In genomic region chr10:103856497-103857175, GRCh38 we compare ENCODE assay signal across 11 cellular contexts. TPM values are rescaled to one million over a fixed set of nuclear protein-coding genes. Genes with fewer than 3 reads are reported as not detected.
DNase-seq lines count a peak whose midpoint lies in the region; ATAC-seq and TF ChIP-seq lines count a peak whose summit lies in the region.
"Had no signal": no experiment of that assay in that cellular context is flagged by ENCODE, and none has a peak within 500 bp of the region (broad histone marks: within the 10 kb centered on the region; RNA-seq: fewer than 3 reads in every experiment).

No MANE protein-coding gene starts in this region.

- WGBS in HUES64 = 78% methylated on average over 8 of the region's 8 CpGs

- POLR2A ChIA-PET in naive thymus-derived CD4-positive, alpha-beta T cell (lab: Charles Lee) = interaction anchor here (1.1 kb wide), 1 partner anchor 142 kb away, joined by 3 read pairs; no protein-coding TSS in a partner anchor

- ATAC-seq in central memory CD8-positive, alpha-beta T cell (replicated peaks; ENCODE audit: extremely low read depth, poor library complexity, severe bottlenecking) = no peak
- no peak for ATAC-seq in naive thymus-derived CD4-positive, alpha-beta T cell
- no peak for ATAC-seq in GM21367 (IDR thresholded peaks at IDR 0.05; ENCODE audit: unreplicated experiment)
- ATAC-seq: PC-3 had no signal

- peak overlapping the region; percentile 65 for H3K4me3 ChIP-seq in HUES64 (ENCODE audit: low read length)
- H3K4me3 ChIP-seq in naive thymus-derived CD4-positive, alpha-beta T cell (ENCODE audit: low read length) = no peak overlapping the region

- peak overlapping the region; percentile 48 for H3K4me3 Mint-ChIP-seq in central memory CD8-positive, alpha-beta T cell
- H3K4me3 Mint-ChIP-seq in naive thymus-derived CD4-positive, alpha-beta T cell = peak overlapping the region; percentile 45 to 79 (median 66)

- no peak overlapping the region for H3K9ac ChIP-seq in HUES64 (ENCODE audit: low read depth, low read length)

- in situ Hi-C loops in GM13976 (cut with MboI; ENCODE audit: low sequenced_read_pairs, unreplicated experiment) = no loop called here

- no peak overlapping the region for H3K27ac Mint-ChIP-seq in central memory CD8-positive, alpha-beta T cell (ENCODE audit: low read depth)
- H3K27ac Mint-ChIP-seq in naive thymus-derived CD4-positive, alpha-beta T cell = no peak overlapping the region

- H3K27ac ChIP-seq in HUES64 (ENCODE audit: low read depth, low read length) = no peak overlapping the region
- no peak overlapping the region for H3K27ac ChIP-seq in naive thymus-derived CD4-positive, alpha-beta T cell (ENCODE audit: low read depth, low read length)
- H3K27ac ChIP-seq: 22Rv1 had no signal

- H3K36me3 Mint-ChIP-seq in central memory CD8-positive, alpha-beta T cell (ENCODE audit: insufficient read depth) = no peaks in the 10 kb centered on the region
- no peaks in the 10 kb centered on the region for H3K36me3 Mint-ChIP-seq in naive thymus-derived CD4-positive, alpha-beta T cell

- H3K4me1 Mint-ChIP-seq in central memory CD8-positive, alpha-beta T cell = peaks cover 10% of the 10 kb centered on the region
- peaks cover 7 to 21% (median 17%) of the 10 kb centered on the region in 7 donors for H3K4me1 Mint-ChIP-seq in naive thymus-derived CD4-positive, alpha-beta T cell

- no peaks in the 10 kb centered on the region for H3K9me3 ChIP-seq in HUES64 (ENCODE audit: insufficient read depth, low read depth, low read length)
- no peaks in the 10 kb centered on the region for H3K9me3 ChIP-seq in naive thymus-derived CD4-positive, alpha-beta T cell (ENCODE audit: control insufficient read depth in 2 of 3, low read length in 3 of 3)
- H3K9me3 ChIP-seq: colonic mucosa had no signal

- H3K27me3 ChIP-seq in HUES64 (ENCODE audit: insufficient read depth, low read length) = peaks cover 50% of the 10 kb centered on the region
- H3K27me3 ChIP-seq in naive thymus-derived CD4-positive, alpha-beta T cell (ENCODE audit: control insufficient read depth in 2 of 2, insufficient read depth in 2 of 2, low read length in 2 of 2) = peaks cover 5 to 8% of the 10 kb centered on the region in 2 donors
- H3K27me3 ChIP-seq: colonic mucosa had no signal

- H3K27me3 Mint-ChIP-seq in central memory CD8-positive, alpha-beta T cell = peaks cover 47% of the 10 kb centered on the region
- peaks cover 22 to 80% (median 29%) of the 10 kb centered on the region in 5 donors for H3K27me3 Mint-ChIP-seq in naive thymus-derived CD4-positive, alpha-beta T cell

- peak; percentile 14 for DNase-seq in DMS53 (lab: John Stamatoyannopoulos, UW)
- DNase-seq in DMS53 treated with DMSO at 0.1 percent for 48 hours (lab: John Stamatoyannopoulos, UW; ENCODE audit: unreplicated experiment) = no peak
- no peak for DNase-seq in central memory CD8-positive, alpha-beta T cell (ENCODE audit: low spot score in 2 of 2)
- no peak for DNase-seq in naive thymus-derived CD4-positive, alpha-beta T cell
- DNase-seq in AG08395 (ENCODE audit: low spot score) = no peak
- no peak for DNase-seq in GM13976 (ENCODE audit: low spot score)
- DNase-seq: colonic mucosa, PC-3 had no signal

- no peaks in the 10 kb centered on the region for H3K9me3 Mint-ChIP-seq in central memory CD8-positive, alpha-beta T cell
- peaks cover 0 to 2% (median 0%) of the 10 kb centered on the region in 11 donors for H3K9me3 Mint-ChIP-seq in naive thymus-derived CD4-positive, alpha-beta T cell

- no peak for TF ChIP-seq CTCF in GM13976 (IDR thresholded peaks at IDR 0.05; ENCODE audit: borderline replicate concordance, control extremely low read depth, extremely low read depth, insufficient read depth, missing control alignments)

- peaks cover 11% of the 10 kb centered on the region; the same call in 1 of the 2 replicates for H3K4me1 ChIP-seq in HUES64 (ENCODE audit: insufficient read depth, low read length)
- peaks cover 0 to 9% of the 10 kb centered on the region in 2 donors for H3K4me1 ChIP-seq in naive thymus-derived CD4-positive, alpha-beta T cell (ENCODE audit: control insufficient read depth in 2 of 2, insufficient read depth in 2 of 2, low read length in 2 of 2)

- intact Hi-C loops in naive thymus-derived CD4-positive, alpha-beta T cell (cut with micrococcal nuclease) = loop anchor here (10.0 kb wide), 2 partner anchors 62 to 252 kb away; no protein-coding TSS in a partner anchor

- CTCF ChIA-PET in naive thymus-derived CD4-positive, alpha-beta T cell (lab: Charles Lee) = interaction anchor here (0.6 to 3.1 kb wide), 10 partner anchors 10 to 1977 kb away, joined by 3 to 35 read pairs (median 4); no protein-coding TSS in a partner anchor

- no peaks in the 10 kb centered on the region for H3K36me3 ChIP-seq in HUES64 (ENCODE audit: insufficient read depth, low read length)
- no peaks in the 10 kb centered on the region for H3K36me3 ChIP-seq in naive thymus-derived CD4-positive, alpha-beta T cell (ENCODE audit: control insufficient read depth in 2 of 3, insufficient read depth in 3 of 3, low read length in 3 of 3)
- H3K36me3 ChIP-seq: colonic mucosa had no signal

RNA-seq across cellular contexts. Expression of gene SH3PXD2A, which starts 1.3 kb away (rescaled TPM):
- 5.3 TPM for polyA plus RNA-seq in HUES64 (2013, experiment 1 of 2)
- polyA plus RNA-seq in HUES64 (2013, experiment 2 of 2) = 7.9 TPM
- total RNA-seq in naive thymus-derived CD4-positive, alpha-beta T cell = 10 to 100 TPM in 3 of 5 experiments, 1 to 10 TPM in 2; 7.1 to 20.5 (median 15.7) TPM
- 1 to 10 TPM in 1 of 2 donors, under 1 TPM in 1; 0.54 to 1.0 TPM for polyA plus RNA-seq in naive thymus-derived CD4-positive, alpha-beta T cell
